ENCODE assay signal across 8 cellular contexts in genomic region chr2:136423516-136423996, GRCh38.
DNase-seq lines count a peak whose midpoint lies in the region; ATAC-seq and TF ChIP-seq lines count a peak whose summit lies in the region.

No MANE protein-coding gene starts in this region.

- ATAC-seq in GM18861 (IDR thresholded peaks at IDR 0.05; ENCODE audit: unreplicated experiment), result peak; percentile 96
- ATAC-seq in HG03097 (IDR thresholded peaks at IDR 0.05; ENCODE audit: low FRiP score, unreplicated experiment), result peak; percentile 98

- peak; percentile 85 for TF ChIP-seq CTCF in AG04450 (IDR thresholded peaks at IDR 0.05; ENCODE audit: low read depth, low read length)

- no peaks in the 10 kb centered on the region for H3K9me3 ChIP-seq in AG04450 (ENCODE audit: control insufficient read depth, insufficient read depth, low read length)

- no peak overlapping the region for H3K27ac ChIP-seq in AG04450 (ENCODE audit: low read depth, low read length)

- CTCF ChIA-PET in AG04450 (lab: Charles Lee), result interaction anchor here (0.6 to 3.0 kb wide), 12 partner anchors 8 to 1766 kb away, joined by 3 to 31 read pairs (median 3); no protein-coding TSS in a partner anchor

- DNase-seq in AG04450 (ENCODE audit: low read depth, low spot score) (peak; percentile 10), NCI-H2171 treated with DMSO at 0.1 percent for 48 hours (lab: John Stamatoyannopoulos, UW) (peak; percentile 93), cerebellar cortex (ENCODE audit: low spot score) (peak; percentile 60), left kidney (ENCODE audit: low read depth, low spot score) (peak; percentile 91)
- peak; percentile 56 for DNase-seq in activated CD4-positive, CD25-positive, alpha-beta regulatory T cell treated with anti-CD3 and anti-CD28 coated beads, Interleukin-2, amount 50 U/mL, for 16 hours (ENCODE audit: low read depth, low spot score)
- peak; percentile 67 for DNase-seq in stimulated activated CD4-positive, alpha-beta T cell treated with anti-CD3 and anti-CD28 coated beads, Interleukin-2, amount 100 ng/mL, for 4 hours (ENCODE audit: low read depth)

- H3K27me3 ChIP-seq in AG04450 (ENCODE audit: control insufficient read depth, insufficient read depth, low read length), result no peaks in the 10 kb centered on the region

- POLR2A ChIA-PET in AG04450 (lab: Yijun Ruan, JAX), result no interaction called here

- H3K4me3 ChIP-seq in AG04450 (ENCODE audit: low read depth, low read length), result peak overlapping the region; percentile 62

Comparison
In these comparisons a context has a peak if more than half of its experiments do, and no peak if none do; other contexts are left out.
1. DNase-seq: peak in every context shown above with its lines; median percentile 93 in NCI-H2171 treated with DMSO at 0.1 percent for 48 hours; 91 in left kidney; 67 in stimulated activated CD4-positive, alpha-beta T cell treated with anti-CD3 and anti-CD28 coated beads, Interleukin-2, amount 100 ng/mL, for 4 hours; 60 in cerebellar cortex; 56 in activated CD4-positive, CD25-positive, alpha-beta regulatory T cell treated with anti-CD3 and anti-CD28 coated beads, Interleukin-2, amount 50 U/mL, for 16 hours; 10 in AG04450.